ENCODE assay signal across 8 cellular contexts in genomic region chr20:19658137-19658536, GRCh38.
DNase-seq lines count a peak whose midpoint lies in the region; ATAC-seq and TF ChIP-seq lines count a peak whose summit lies in the region.

No MANE protein-coding gene starts in this region.

- peaks cover 0 to 8% of the 10 kb centered on the region in 2 donors for H3K36me3 Mint-ChIP-seq in naive B cell
- H3K36me3 Mint-ChIP-seq in CD4-positive, alpha-beta memory T cell: no peaks in the 10 kb centered on the region

- no peaks in the 10 kb centered on the region for H3K79me2 ChIP-seq in PC-3 (ENCODE audit: low read length)

- H3K27me3 ChIP-seq in CD4-positive, alpha-beta memory T cell (ENCODE audit: insufficient read depth, low read length): no peaks in the 10 kb centered on the region
- peaks cover 93% of the 10 kb centered on the region for H3K27me3 ChIP-seq in PC-3 (ENCODE audit: low read length)

- CTCF ChIA-PET in CD4-positive, alpha-beta memory T cell (lab: Charles Lee; ENCODE audit: partially characterized antibody): no interaction called here
- CTCF ChIA-PET in PC-3 (lab: Charles Lee): no interaction called here

- peak; percentile 61 for DNase-seq in naive B cell
- no peak for DNase-seq in GDM1 (lab: John Stamatoyannopoulos, UW)
- no peak for DNase-seq in KG1 (lab: John Stamatoyannopoulos, UW)
- DNase-seq in CD4-positive, alpha-beta memory T cell: no peak
- DNase-seq in PC-3: no peak

- intact Hi-C loops in CD4-positive, alpha-beta memory T cell (cut with micrococcal nuclease): no loop called here
- intact Hi-C loops in PC-3 (cut with micrococcal nuclease): no loop called here

- H3K4me1 Mint-ChIP-seq in naive B cell: peaks cover 17 to 27% (median 18%) of the 10 kb centered on the region in 3 donors
- peaks cover 0 to 1% (median 0%) of the 10 kb centered on the region in 4 donors for H3K4me1 Mint-ChIP-seq in CD4-positive, alpha-beta memory T cell

- no peak overlapping the region for H3K27ac ChIP-seq in CD4-positive, alpha-beta memory T cell (ENCODE audit: low read depth, low read length)
- H3K27ac ChIP-seq in PC-3 (ENCODE audit: low read length): no peak overlapping the region

- H3K4me2 ChIP-seq in PC-3 (ENCODE audit: low read length): no peak overlapping the region

- H3K9me3 ChIP-seq in CD4-positive, alpha-beta memory T cell (ENCODE audit: control insufficient read depth in 1 of 2, low read length in 2 of 2): no peaks in the 10 kb centered on the region
- H3K9me3 ChIP-seq in PC-3 (ENCODE audit: low read length): no peaks in the 10 kb centered on the region

- peak overlapping the region; percentile 27 to 86 (median 64) for H3K4me3 Mint-ChIP-seq in naive B cell
- peak overlapping the region in 1 of 8 donors; percentile 15 for H3K4me3 Mint-ChIP-seq in CD4-positive, alpha-beta memory T cell

- H2AFZ ChIP-seq in PC-3 (ENCODE audit: low read length): no peak overlapping the region

- H3K4me3 ChIP-seq in CD4-positive, alpha-beta memory T cell (ENCODE audit: low read length in 2 of 2): no peak overlapping the region
- no peak overlapping the region for H3K4me3 ChIP-seq in PC-3 (ENCODE audit: low read length)

- H4K20me1 ChIP-seq in PC-3 (ENCODE audit: low read length): no peaks in the 10 kb centered on the region

- H3K9ac ChIP-seq in PC-3 (ENCODE audit: low read length): no peak overlapping the region

- no TSS peak for BruUV-seq in PC-3 (replicated peaks; lab: Mats Ljungman, UMichigan)

- H3K9me2 ChIP-seq in PC-3 (replicated peaks; ENCODE audit: low read length): no peaks in the 10 kb centered on the region

- no peaks in the 10 kb centered on the region for H3F3A ChIP-seq in PC-3 (ENCODE audit: low read length, unreplicated experiment)

- peak overlapping the region; percentile 4 to 94 (median 80) for H3K27ac Mint-ChIP-seq in naive B cell
- H3K27ac Mint-ChIP-seq in CD4-positive, alpha-beta memory T cell: no peak overlapping the region

- no peaks in the 10 kb centered on the region for H3K36me3 ChIP-seq in CD4-positive, alpha-beta memory T cell (ENCODE audit: insufficient read depth, low read length)
- no peaks in the 10 kb centered on the region for H3K36me3 ChIP-seq in PC-3 (ENCODE audit: low read depth, low read length)

- no peaks in the 10 kb centered on the region for H3K4me1 ChIP-seq in CD4-positive, alpha-beta memory T cell (ENCODE audit: insufficient read depth, low read length)
- no peaks in the 10 kb centered on the region for H3K4me1 ChIP-seq in PC-3 (ENCODE audit: insufficient read depth, low read length)

- no peak for TF ChIP-seq CTCF in PC-3 (conservative IDR thresholded peaks at IDR 0.05; ENCODE audit: low read depth, low read length)

- POLR2A ChIA-PET in CD4-positive, alpha-beta memory T cell (lab: Charles Lee; ENCODE audit: partially characterized antibody): no interaction called here
- POLR2A ChIA-PET in PC-3 (lab: Charles Lee; ENCODE audit: unreplicated experiment): no interaction called here

- peaks cover 0 to 6% (median 0%) of the 10 kb centered on the region in 7 donors for H3K9me3 Mint-ChIP-seq in naive B cell
- peaks cover 0 to 2% (median 0%) of the 10 kb centered on the region in 8 donors for H3K9me3 Mint-ChIP-seq in CD4-positive, alpha-beta memory T cell

- peaks cover 6 to 22% (median 21%) of the 10 kb centered on the region in 3 donors for H3K27me3 Mint-ChIP-seq in naive B cell
- H3K27me3 Mint-ChIP-seq in CD4-positive, alpha-beta memory T cell: peaks cover 11 to 26% of the 10 kb centered on the region in 2 donors

- peak; percentile 78 for ATAC-seq in GM19025 (IDR thresholded peaks at IDR 0.05; ENCODE audit: low read depth, unreplicated experiment)
- peak; percentile 74 for ATAC-seq in GM21717 (IDR thresholded peaks at IDR 0.05; ENCODE audit: unreplicated experiment)
- ATAC-seq in HG03565 (IDR thresholded peaks at IDR 0.05; ENCODE audit: unreplicated experiment): peak; percentile 69
- ATAC-seq in naive B cell (ENCODE audit: low read depth in 2 of 2): peak; percentile 95
- ATAC-seq in PC-3: no peak

Comparison
In these comparisons a context has a peak if more than half of its experiments do, and no peak if none do; other contexts are left out.
1. H3K27ac Mint-ChIP-seq: peak in naive B cell (6 of 6); none in CD4-positive, alpha-beta memory T cell (0 of 7).